ENCODE assay signal across 8 cellular contexts in the genomic region with DNA sequence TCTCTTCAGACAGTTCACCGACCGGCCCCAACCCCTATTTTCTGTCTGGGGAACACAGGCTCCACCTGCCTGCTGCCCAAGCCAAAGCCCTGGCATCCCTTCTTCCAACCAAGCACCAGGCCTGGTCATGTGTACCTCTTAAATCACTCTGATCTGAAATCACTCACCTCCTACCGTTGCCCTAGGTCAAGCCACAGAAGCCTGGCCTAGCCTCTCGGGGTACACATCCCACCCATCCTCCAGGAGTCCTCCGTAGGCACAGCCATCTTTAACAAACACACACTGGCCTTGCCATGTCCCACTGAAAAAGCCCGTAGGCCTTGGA.
A peak's percentile ranks its signal among the peaks of the same experiment; 100 is the strongest.
DNase-seq lines count a peak whose midpoint lies in the region; ATAC-seq and TF ChIP-seq lines count a peak whose summit lies in the region.

No MANE protein-coding gene starts in this region.

- WGBS in right cardiac atrium: 72% methylated on average over 6 of the region's 6 CpGs

- POLR2A ChIA-PET in HCT116 (lab: Charles Lee): interaction anchor here (0.9 to 2.4 kb wide), 5 partner anchors 15 to 88 kb away, joined by 3 to 13 read pairs (median 4); no protein-coding TSS in a partner anchor

- no peaks in the 10 kb centered on the region for H3K36me3 ChIP-seq in HCT116 (ENCODE audit: control insufficient read depth in 1 of 2, insufficient read depth in 2 of 2, low read length in 2 of 2)
- no peaks in the 10 kb centered on the region for H3K36me3 ChIP-seq in SJSA1
- H3K36me3 ChIP-seq in stomach smooth muscle (ENCODE audit: control insufficient read depth in 2 of 2, insufficient read depth in 2 of 2, low read length in 2 of 2): no peaks in the 10 kb centered on the region

- ATAC-seq in HCT116: peak; percentile 19; the same call in 1 of the 2 replicates
- ATAC-seq in right cardiac atrium: peak in 1 of 2 donors; percentile 3
- no peak for ATAC-seq in esophagus mucosa

- H3K4me1 ChIP-seq in HCT116 (ENCODE audit: control insufficient read depth in 1 of 2, insufficient read depth in 2 of 2, low read length in 2 of 2): peaks cover 61 to 71% of the 10 kb centered on the region in 2 experiments
- peaks cover 40% of the 10 kb centered on the region for H3K4me1 ChIP-seq in SJSA1 (replicated peaks)
- H3K4me1 ChIP-seq in right cardiac atrium (ENCODE audit: control insufficient read depth, insufficient read depth, low read length): peaks cover 15% of the 10 kb centered on the region
- H3K4me1 ChIP-seq in stomach smooth muscle (ENCODE audit: control insufficient read depth, insufficient read depth, low read length): peaks cover 26% of the 10 kb centered on the region

- TF ChIP-seq CTCF in HCT116 (IDR thresholded peaks at IDR 0.05 in 2 of 3, conservative IDR thresholded peaks at IDR 0.05 in 1 of 3; ENCODE audit: borderline replicate concordance in 1 of 3, insufficient read depth in 1 of 3, low read depth in 2 of 3, low read length in 2 of 3): no peak

- H4K20me1 ChIP-seq in HCT116 (ENCODE audit: insufficient read depth): no peaks in the 10 kb centered on the region

- no peak for TF ChIP-seq RAD21 in HCT116 (IDR thresholded peaks at IDR 0.05; ENCODE audit: low read depth)

- H3K79me2 ChIP-seq in HCT116 (ENCODE audit: insufficient read depth, low read length): no peaks in the 10 kb centered on the region

- no TSS peak for BruUV-seq in HCT116 (replicated peaks; lab: Mats Ljungman, UMichigan)

- H3K27me3 ChIP-seq in HCT116 (ENCODE audit: insufficient read depth, low read length) (no peaks in the 10 kb centered on the region), SJSA1 (replicated peaks) (no peaks in the 10 kb centered on the region), right cardiac atrium (ENCODE audit: control insufficient read depth, insufficient read depth) (no peaks in the 10 kb centered on the region), stomach smooth muscle (ENCODE audit: control insufficient read depth in 1 of 2, insufficient read depth in 2 of 2, low read length in 2 of 2) (no peaks in the 10 kb centered on the region)

- H3K27ac ChIP-seq in HCT116 (ENCODE audit: low read depth, low read length) (peak overlapping the region; percentile 97), SJSA1 (peak overlapping the region; percentile 70), right cardiac atrium (ENCODE audit: low read length) (peak overlapping the region; percentile 24), stomach smooth muscle (ENCODE audit: low read length) (peak overlapping the region; percentile 70)

- TF ChIP-seq POLR2A in HCT116 (IDR thresholded peaks at IDR 0.05; ENCODE audit: borderline replicate concordance, extremely low read depth, insufficient read depth, insufficient read length): no peak

- H3K4me2 ChIP-seq in HCT116 (ENCODE audit: low read length): peak overlapping the region; percentile 81

- CTCF ChIA-PET in HCT116 (lab: Charles Lee): interaction anchor here (0.8 to 2.9 kb wide), 7 partner anchors 10 to 123 kb away, joined by 3 to 21 read pairs (median 3); no protein-coding TSS in a partner anchor

- H3K9me3 ChIP-seq in HCT116 (ENCODE audit: control insufficient read depth in 1 of 2, insufficient read depth in 1 of 2, low read depth in 1 of 2, low read length in 2 of 2) (no peaks in the 10 kb centered on the region), SJSA1 (replicated peaks) (no peaks in the 10 kb centered on the region), right cardiac atrium (ENCODE audit: control insufficient read depth, low read length) (no peaks in the 10 kb centered on the region), stomach smooth muscle (ENCODE audit: control insufficient read depth in 2 of 2, low read length in 2 of 2) (no peaks in the 10 kb centered on the region)

- intact Hi-C loops in HCT116 (cut with micrococcal nuclease) (loop anchor here (2.0 kb wide), 2 partner anchors 28 to 112 kb away; no protein-coding TSS in a partner anchor), right cardiac atrium (cut with DNase I) (no loop called here), posterior vena cava (cut with DNase I) (no loop called here)

- H2AFZ ChIP-seq in HCT116 (ENCODE audit: low read depth, low read length, poor library complexity, severe bottlenecking): peak overlapping the region; percentile 4

- DNase-seq in HCT116 (ENCODE audit: low read depth, low spot score): no peak
- DNase-seq in SJSA1 (ENCODE audit: low read depth in 1 of 2, low spot score in 2 of 2): no peak
- DNase-seq in right cardiac atrium: no peak
- DNase-seq in globus pallidus (ENCODE audit: low spot score): no peak
- DNase-seq in posterior vena cava (ENCODE audit: low spot score): no peak
- no peak for DNase-seq in Ammon's horn (ENCODE audit: low spot score)

- RAD21 ChIA-PET in HCT116 (lab: Charles Lee; ENCODE audit: low non-redundant PET in 1 of 2, low total read pairs in 2 of 2, uncharacterized antibody in 2 of 2, unreplicated experiment in 2 of 2): interaction anchor here (0.9 to 1.5 kb wide), 5 partner anchors 8 to 98 kb away, joined by 5 to 8 read pairs (median 6); a partner anchor contains a TSS

- H3K4me3 ChIP-seq in HCT116 (replicated peaks in 1 of 2; ENCODE audit: low read depth in 1 of 2, low read length in 2 of 2) (peak overlapping the region in 1 of 2 experiments; percentile 35; a peak in 1 of 4 replicates), SJSA1 (no peak overlapping the region), right cardiac atrium (ENCODE audit: low read length) (no peak overlapping the region), stomach smooth muscle (ENCODE audit: low read length in 2 of 2) (no peak overlapping the region)

- H3K9ac ChIP-seq in HCT116 (ENCODE audit: low read length) (peak overlapping the region; percentile 58), stomach smooth muscle (ENCODE audit: low read length in 2 of 2) (peak overlapping the region; percentile 46 to 47)

- H3K9me2 ChIP-seq in HCT116 (ENCODE audit: insufficient read depth): no peaks in the 10 kb centered on the region

TF ChIP-seq in HCT116, 20 proteins besides CTCF, POLR2A, EP300 and RAD21:
- TF ChIP-seq, protein P1, sequence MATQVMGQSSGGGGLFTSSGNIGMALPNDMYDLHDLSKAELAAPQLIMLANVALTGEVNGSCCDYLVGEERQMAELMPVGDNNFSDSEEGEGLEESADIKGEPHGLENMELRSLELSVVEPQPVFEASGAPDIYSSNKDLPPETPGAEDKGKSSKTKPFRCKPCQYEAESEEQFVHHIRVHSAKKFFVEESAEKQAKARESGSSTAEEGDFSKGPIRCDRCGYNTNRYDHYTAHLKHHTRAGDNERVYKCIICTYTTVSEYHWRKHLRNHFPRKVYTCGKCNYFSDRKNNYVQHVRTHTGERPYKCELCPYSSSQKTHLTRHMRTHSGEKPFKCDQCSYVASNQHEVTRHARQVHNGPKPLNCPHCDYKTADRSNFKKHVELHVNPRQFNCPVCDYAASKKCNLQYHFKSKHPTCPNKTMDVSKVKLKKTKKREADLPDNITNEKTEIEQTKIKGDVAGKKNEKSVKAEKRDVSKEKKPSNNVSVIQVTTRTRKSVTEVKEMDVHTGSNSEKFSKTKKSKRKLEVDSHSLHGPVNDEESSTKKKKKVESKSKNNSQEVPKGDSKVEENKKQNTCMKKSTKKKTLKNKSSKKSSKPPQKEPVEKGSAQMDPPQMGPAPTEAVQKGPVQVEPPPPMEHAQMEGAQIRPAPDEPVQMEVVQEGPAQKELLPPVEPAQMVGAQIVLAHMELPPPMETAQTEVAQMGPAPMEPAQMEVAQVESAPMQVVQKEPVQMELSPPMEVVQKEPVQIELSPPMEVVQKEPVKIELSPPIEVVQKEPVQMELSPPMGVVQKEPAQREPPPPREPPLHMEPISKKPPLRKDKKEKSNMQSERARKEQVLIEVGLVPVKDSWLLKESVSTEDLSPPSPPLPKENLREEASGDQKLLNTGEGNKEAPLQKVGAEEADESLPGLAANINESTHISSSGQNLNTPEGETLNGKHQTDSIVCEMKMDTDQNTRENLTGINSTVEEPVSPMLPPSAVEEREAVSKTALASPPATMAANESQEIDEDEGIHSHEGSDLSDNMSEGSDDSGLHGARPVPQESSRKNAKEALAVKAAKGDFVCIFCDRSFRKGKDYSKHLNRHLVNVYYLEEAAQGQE (IDR thresholded peaks at IDR 0.05; ENCODE audit: low read depth): no peak
- TF ChIP-seq FOSL1 (IDR thresholded peaks at IDR 0.05; ENCODE audit: low read depth) (no peak), JUND (IDR thresholded peaks at IDR 0.05) (no peak), TCF7L2 (IDR thresholded peaks at IDR 0.05; ENCODE audit: borderline replicate concordance, extremely low read depth, insufficient read depth, insufficient read length) (no peak), SIN3A (IDR thresholded peaks at IDR 0.05; ENCODE audit: low read depth) (no peak), EZH2 (IDR thresholded peaks at IDR 0.05) (no peak), SRF (IDR thresholded peaks at IDR 0.05; ENCODE audit: low read depth) (no peak), ZNF274 (IDR thresholded peaks at IDR 0.05; ENCODE audit: low read depth, low read length) (no peak), EZH2phosphoT487 (IDR thresholded peaks at IDR 0.05; ENCODE audit: borderline replicate concordance) (no peak), YY1 (IDR thresholded peaks at IDR 0.05; ENCODE audit: extremely low read depth, insufficient replicate concordance, low read depth, low read length) (no peak)

Comparison
In these comparisons a context has a peak if more than half of its experiments do, and no peak if none do; other contexts are left out.
1. H3K27ac ChIP-seq: peak in every context shown above with its lines; median percentile 97 in HCT116; 70 in SJSA1; 70 in stomach smooth muscle; 24 in right cardiac atrium.